In the genomic region with DNA sequence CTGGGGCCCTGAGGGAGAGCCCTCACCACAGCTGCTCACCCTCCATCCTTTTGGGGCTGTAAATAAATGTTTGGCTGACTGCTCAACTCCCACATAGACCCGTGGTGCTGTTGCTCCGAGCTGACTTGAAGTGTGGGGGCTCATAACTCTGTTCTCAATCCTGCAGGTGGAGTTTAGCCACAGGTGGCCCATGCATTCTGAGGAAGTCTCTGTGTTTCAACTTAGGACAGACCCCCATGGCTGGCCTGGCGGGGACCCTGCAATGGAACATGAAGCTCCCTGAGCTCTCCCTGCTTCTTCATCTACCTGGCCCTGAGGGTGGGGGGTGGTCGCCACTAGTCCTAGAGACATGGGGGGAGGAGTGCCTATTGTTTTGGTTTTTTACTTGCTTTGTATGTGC, we compare ENCODE assay signal across 28 cellular contexts.
"Had no signal": no experiment of that assay in that cellular context is flagged by ENCODE, and none has a peak within 500 bp of the region (broad histone marks: within the 10 kb centered on the region; RNA-seq: fewer than 3 reads in every experiment).

No MANE protein-coding gene starts in this region.

- H3K4me3 Mint-ChIP-seq: activated CD4-positive, alpha-beta memory T cell treated with anti-CD3 and anti-CD28 coated beads for 36 hours; activated CD4-positive, alpha-beta T cell treated with anti-CD3 and anti-CD28 coated beads for 36 hours; activated CD4-positive, alpha-beta T cell treated with anti-CD3 and anti-CD28 coated beads, Interleukin-2, amount 10 ng/mL, durations not matched to agents 24 days and 14 days; activated naive CD4-positive, alpha-beta T cell treated with anti-CD3 and anti-CD28 coated beads for 36 hours; activated naive CD4-positive, alpha-beta T cell treated with anti-CD3 and anti-CD28 coated beads, Interleukin-2, amount 50 U/mL, for 24 hours; activated naive CD8-positive, alpha-beta T cell treated with anti-CD3 and anti-CD28 coated beads for 36 hours; activated naive CD8-positive, alpha-beta T cell treated with anti-CD3 and anti-CD28 coated beads, Interleukin-2, amount 50 U/mL, for 24 hours; activated T-cell treated with anti-CD3 and anti-CD28 coated beads, Interleukin-2, amount 50 U/mL, for 24 hours; activated T-cell treated with anti-CD3 and anti-CD28 coated beads, Interleukin-2, amount 50 U/mL, for 72 hours; dendritic cell treated with granulocyte-macrophage colony-stimulating factor and Interleukin-4, amounts not matched to agents 40 ng/mL and 50 ng/mL, for 4 days; endodermal cell; T-helper 17 cell; T-helper 2 cell treated with Interferon-gamma antibody and Interleukin-4, amounts not matched to agents 5 μg/mL and 100 μg/mL, for 36 hours had no signal

- H3K27me3 Mint-ChIP-seq: activated CD4-positive, alpha-beta memory T cell treated with anti-CD3 and anti-CD28 coated beads for 36 hours; activated CD4-positive, alpha-beta T cell treated with anti-CD3 and anti-CD28 coated beads for 36 hours; activated CD4-positive, alpha-beta T cell treated with anti-CD3 and anti-CD28 coated beads, Interleukin-2, amount 10 ng/mL, durations not matched to agents 24 days and 14 days; activated naive CD4-positive, alpha-beta T cell treated with anti-CD3 and anti-CD28 coated beads, Interleukin-2, amount 50 U/mL, for 24 hours; activated naive CD8-positive, alpha-beta T cell treated with anti-CD3 and anti-CD28 coated beads for 36 hours; activated naive CD8-positive, alpha-beta T cell treated with anti-CD3 and anti-CD28 coated beads, Interleukin-2, amount 50 U/mL, for 24 hours; activated T-cell treated with anti-CD3 and anti-CD28 coated beads, Interleukin-2, amount 50 U/mL, for 24 hours; dendritic cell treated with granulocyte-macrophage colony-stimulating factor and Interleukin-4, amounts not matched to agents 40 ng/mL and 50 ng/mL, for 4 days; T-helper 17 cell had no signal

- ATAC-seq: activated CD4-positive, alpha-beta T cell treated with anti-CD3 and anti-CD28 coated beads for 36 hours; activated naive CD8-positive, alpha-beta T cell treated with anti-CD3 and anti-CD28 coated beads, Interleukin-2, amount 50 U/mL, for 24 hours; activated T-cell treated with anti-CD3 and anti-CD28 coated beads, Interleukin-2, amount 50 U/mL, for 72 hours; body of pancreas; esophagus mucosa; T-helper 17 cell had no signal

- H3K9me3 ChIP-seq: adrenal gland, body of pancreas had no signal

- H3K4me3 ChIP-seq: adrenal gland, body of pancreas, coronary artery, dorsolateral prefrontal cortex had no signal

- H3K4me1 Mint-ChIP-seq: activated naive CD4-positive, alpha-beta T cell treated with anti-CD3 and anti-CD28 coated beads, Interleukin-2, amount 50 U/mL, for 24 hours; activated naive CD8-positive, alpha-beta T cell treated with anti-CD3 and anti-CD28 coated beads for 36 hours; activated naive CD8-positive, alpha-beta T cell treated with anti-CD3 and anti-CD28 coated beads, Interleukin-2, amount 50 U/mL, for 24 hours; endodermal cell had no signal

- H3K4me1 ChIP-seq: adrenal gland, body of pancreas had no signal

- H3K9me3 Mint-ChIP-seq: activated CD4-positive, alpha-beta memory T cell treated with anti-CD3 and anti-CD28 coated beads for 36 hours; activated CD4-positive, alpha-beta T cell treated with anti-CD3 and anti-CD28 coated beads, Interleukin-2, amount 10 ng/mL, durations not matched to agents 24 days and 14 days; activated naive CD4-positive, alpha-beta T cell treated with anti-CD3 and anti-CD28 coated beads for 36 hours; activated naive CD4-positive, alpha-beta T cell treated with anti-CD3 and anti-CD28 coated beads, Interleukin-2, amount 50 U/mL, for 24 hours; activated naive CD8-positive, alpha-beta T cell treated with anti-CD3 and anti-CD28 coated beads for 36 hours; activated naive CD8-positive, alpha-beta T cell treated with anti-CD3 and anti-CD28 coated beads, Interleukin-2, amount 50 U/mL, for 24 hours; activated T-cell treated with anti-CD3 and anti-CD28 coated beads, Interleukin-2, amount 50 U/mL, for 24 hours; activated T-cell treated with anti-CD3 and anti-CD28 coated beads, Interleukin-2, amount 50 U/mL, for 72 hours; dendritic cell treated with granulocyte-macrophage colony-stimulating factor and Interleukin-4, amounts not matched to agents 40 ng/mL and 50 ng/mL, for 4 days; endodermal cell; T-helper 2 cell treated with Interferon-gamma antibody and Interleukin-4, amounts not matched to agents 5 μg/mL and 100 μg/mL, for 36 hours had no signal

- H3K27ac ChIP-seq: adrenal gland, body of pancreas, coronary artery, dorsolateral prefrontal cortex had no signal

- H3K27ac Mint-ChIP-seq: activated CD4-positive, alpha-beta memory T cell treated with anti-CD3 and anti-CD28 coated beads for 36 hours; activated CD4-positive, alpha-beta T cell treated with anti-CD3 and anti-CD28 coated beads for 36 hours; activated CD4-positive, alpha-beta T cell treated with anti-CD3 and anti-CD28 coated beads, Interleukin-2, amount 10 ng/mL, durations not matched to agents 24 days and 14 days; activated naive CD4-positive, alpha-beta T cell treated with anti-CD3 and anti-CD28 coated beads for 36 hours; activated naive CD4-positive, alpha-beta T cell treated with anti-CD3 and anti-CD28 coated beads, Interleukin-2, amount 50 U/mL, for 24 hours; activated naive CD8-positive, alpha-beta T cell treated with anti-CD3 and anti-CD28 coated beads for 36 hours; activated naive CD8-positive, alpha-beta T cell treated with anti-CD3 and anti-CD28 coated beads, Interleukin-2, amount 50 U/mL, for 24 hours; activated T-cell treated with anti-CD3 and anti-CD28 coated beads, Interleukin-2, amount 50 U/mL, for 24 hours; activated T-cell treated with anti-CD3 and anti-CD28 coated beads, Interleukin-2, amount 50 U/mL, for 72 hours; dendritic cell treated with granulocyte-macrophage colony-stimulating factor and Interleukin-4, amounts not matched to agents 40 ng/mL and 50 ng/mL, for 4 days; endodermal cell; T-helper 17 cell; T-helper 2 cell treated with Interferon-gamma antibody and Interleukin-4, amounts not matched to agents 5 μg/mL and 100 μg/mL, for 36 hours had no signal

- H3K27me3 ChIP-seq: adrenal gland, body of pancreas, dorsolateral prefrontal cortex had no signal

- DNase-seq: activated CD4-positive, alpha-beta memory T cell treated with anti-CD3 and anti-CD28 coated beads for 36 hours; activated CD4-positive, alpha-beta T cell treated with anti-CD3 and anti-CD28 coated beads for 36 hours; activated CD4-positive, alpha-beta T cell treated with anti-CD3 and anti-CD28 coated beads, Interleukin-2, amount 10 ng/mL, durations not matched to agents 24 days and 14 days; activated CD4-positive, CD25-positive, alpha-beta regulatory T cell; activated CD4-positive, CD25-positive, alpha-beta regulatory T cell treated with anti-CD3 and anti-CD28 coated beads, Interleukin-2, amount 50 U/mL, for 72 hours; activated CD8-positive, alpha-beta memory T cell treated with anti-CD3 and anti-CD28 coated beads, Interleukin-2, amount 50 U/mL, for 48 hours; activated naive CD4-positive, alpha-beta T cell treated with anti-CD3 and anti-CD28 coated beads for 36 hours; activated naive CD8-positive, alpha-beta T cell treated with anti-CD3 and anti-CD28 coated beads for 36 hours; activated naive CD8-positive, alpha-beta T cell treated with anti-CD3 and anti-CD28 coated beads, Interleukin-2, amount 50 U/mL, for 24 hours; activated T-cell treated with anti-CD3 and anti-CD28 coated beads for 4 hours; activated T-cell treated with anti-CD3 and anti-CD28 coated beads, Interleukin-2, amount 50 U/mL, for 24 hours; activated T-cell treated with anti-CD3 and anti-CD28 coated beads, Interleukin-2, amount 50 U/mL, for 72 hours; amygdala; body of pancreas; central memory CD4-positive, alpha-beta T cell; cerebellar nuclear complex; effector memory CD4-positive, alpha-beta T cell; endodermal cell; foreskin fibroblast; T-helper 1 cell; T-helper 17 cell had no signal
